Comparison of ENCODE assay signal across 8 cellular contexts in the genomic region with DNA sequence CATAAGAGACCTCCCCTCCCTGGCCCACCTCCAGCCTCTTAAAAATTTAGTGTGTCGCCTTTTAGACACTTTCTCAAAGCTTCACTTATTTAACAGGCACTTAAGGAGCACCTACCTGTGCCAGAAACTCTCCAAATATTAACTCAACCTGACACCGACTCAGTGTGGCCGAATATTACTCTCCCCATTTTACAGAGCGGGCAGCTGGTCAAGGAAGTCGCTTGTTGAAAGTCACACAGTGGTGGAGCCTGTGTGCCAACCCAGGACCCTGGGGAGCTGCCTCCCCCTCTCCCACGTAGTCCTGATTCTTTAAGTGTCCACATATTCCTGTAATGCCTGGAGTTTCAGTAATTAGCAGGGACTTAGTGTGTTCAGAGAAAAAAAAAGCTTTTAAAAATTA. TPM values are rescaled to one million over a fixed set of nuclear protein-coding genes. Genes with fewer than 3 reads are reported as not detected.
DNase-seq lines count a peak whose midpoint lies in the region; ATAC-seq and TF ChIP-seq lines count a peak whose summit lies in the region.

No MANE protein-coding gene starts in this region.

- no peak for TF ChIP-seq CTCF in CD4-positive, alpha-beta T cell (IDR thresholded peaks at IDR 0.05)
- TF ChIP-seq CTCF in PC-3 (conservative IDR thresholded peaks at IDR 0.05; ENCODE audit: low read depth, low read length), result no peak
- no peak for TF ChIP-seq CTCF in epithelial cell of esophagus (IDR thresholded peaks at IDR 0.05; ENCODE audit: insufficient read depth, low read depth, low read length, missing control alignments)

- peak overlapping the region; percentile 97 for H3K4me3 Mint-ChIP-seq in CD4-positive, alpha-beta T cell

- no peaks in the 10 kb centered on the region for H3K9me3 Mint-ChIP-seq in CD4-positive, alpha-beta T cell

- H3K4me3 ChIP-seq in PC-3 (ENCODE audit: low read length) (peak overlapping the region; percentile 98), epithelial cell of esophagus (ENCODE audit: low read length) (peak overlapping the region; percentile 68)

- H3K79me2 ChIP-seq in PC-3 (ENCODE audit: low read length), result peaks cover 74% of the 10 kb centered on the region

- peaks cover 31% of the 10 kb centered on the region for H4K20me1 ChIP-seq in PC-3 (ENCODE audit: low read length)

- H3K9me3 ChIP-seq in CD4-positive, alpha-beta T cell (ENCODE audit: control insufficient read depth, low read length), result no peaks in the 10 kb centered on the region
- no peaks in the 10 kb centered on the region for H3K9me3 ChIP-seq in PC-3 (ENCODE audit: low read length)

- no peaks in the 10 kb centered on the region for H3K27me3 ChIP-seq in CD4-positive, alpha-beta T cell (ENCODE audit: control insufficient read depth, insufficient read depth, low read length)
- no peaks in the 10 kb centered on the region for H3K27me3 ChIP-seq in PC-3 (ENCODE audit: low read length)

- H3K27ac ChIP-seq in CD4-positive, alpha-beta T cell (ENCODE audit: low read depth, low read length), result peak overlapping the region; percentile 84
- peak overlapping the region; percentile 88 for H3K27ac ChIP-seq in PC-3 (ENCODE audit: low read length)

- POLR2A ChIA-PET in CD4-positive, alpha-beta T cell (lab: Charles Lee), result interaction anchor here (0.7 to 2.3 kb wide), 13 partner anchors 8 to 1178 kb away, joined by 3 to 29 read pairs (median 6); partner anchors contain the start of gene ZBP1
- POLR2A ChIA-PET in PC-3 (lab: Charles Lee; ENCODE audit: unreplicated experiment), result interaction anchor here (0.6 to 0.7 kb wide), 2 partner anchors 526 to 1885 kb away, joined by 3 to 5 read pairs; no protein-coding TSS in a partner anchor

- no peak for ATAC-seq in CD4-positive, alpha-beta T cell (ENCODE audit: poor library complexity)
- ATAC-seq in PC-3, result no peak
- no peak for ATAC-seq in GM21529 (IDR thresholded peaks at IDR 0.05; ENCODE audit: unreplicated experiment)
- no peak for ATAC-seq in HG03442 (IDR thresholded peaks at IDR 0.05; ENCODE audit: unreplicated experiment)

- intact Hi-C loops in CD4-positive, alpha-beta T cell (cut with DNase I, micrococcal nuclease), result loop anchor here (1.0 to 10.0 kb wide), 7 partner anchors 7 to 1551 kb away; partner anchors contain the start of genes RBM38 (in 1 of the 2), STX16 (in 1 of the 2) and VAPB (in 1 of the 2)
- intact Hi-C loops in PC-3 (cut with micrococcal nuclease), result loop anchor here (2.0 kb wide), 1 partner anchor 18 kb away; no protein-coding TSS in a partner anchor

- peak overlapping the region; percentile 95 for H3K9ac ChIP-seq in PC-3 (ENCODE audit: low read length)

- DNase-seq in CD4-positive, alpha-beta T cell, result no peak
- DNase-seq in PC-3 (peak; percentile 35), epithelial cell of esophagus (ENCODE audit: low read depth) (no peak), pons (ENCODE audit: low spot score) (peak; percentile 25), superior temporal gyrus (ENCODE audit: extremely low spot score) (no peak), kidney glomerular epithelial cell (lab: John Stamatoyannopoulos, UW) (no peak)

- H3K9me2 ChIP-seq in PC-3 (replicated peaks; ENCODE audit: low read length), result no peaks in the 10 kb centered on the region

- TSS peak; percentile 60 for BruUV-seq in PC-3 (replicated peaks; lab: Mats Ljungman, UMichigan)

- peaks cover 8% of the 10 kb centered on the region; the same call in 1 of the 2 replicates for H3K36me3 ChIP-seq in PC-3 (ENCODE audit: low read depth, low read length)

- CTCF ChIA-PET in CD4-positive, alpha-beta T cell (lab: Charles Lee), result interaction anchor here (0.7 to 2.0 kb wide), 4 partner anchors 12 to 65 kb away, joined by 3 to 7 read pairs (median 3); no protein-coding TSS in a partner anchor
- CTCF ChIA-PET in PC-3 (lab: Charles Lee), result interaction anchor here (0.8 to 1.6 kb wide), 3 partner anchors 17 to 88 kb away, joined by 3 to 5 read pairs (median 4); no protein-coding TSS in a partner anchor

- peak overlapping the region; percentile 95 for H3K27ac Mint-ChIP-seq in CD4-positive, alpha-beta T cell

- H3K4me1 Mint-ChIP-seq in CD4-positive, alpha-beta T cell (ENCODE audit: low read depth), result peaks cover 50% of the 10 kb centered on the region

- peaks cover 73% of the 10 kb centered on the region for H3K4me1 ChIP-seq in PC-3 (ENCODE audit: insufficient read depth, low read length)

- peak overlapping the region; percentile 98 for H3K4me2 ChIP-seq in PC-3 (ENCODE audit: low read length)

- no peaks in the 10 kb centered on the region for H3K27me3 Mint-ChIP-seq in CD4-positive, alpha-beta T cell

- peak overlapping the region; percentile 90 for H2AFZ ChIP-seq in PC-3 (ENCODE audit: low read length)

- no peaks in the 10 kb centered on the region for H3F3A ChIP-seq in PC-3 (ENCODE audit: low read length, unreplicated experiment)

- H3K36me3 Mint-ChIP-seq in CD4-positive, alpha-beta T cell (ENCODE audit: low read depth), result peaks cover 9% of the 10 kb centered on the region

RNA-seq across cellular contexts. Expression of gene PMEPA1, which starts 1.0 kb away (rescaled TPM):
- total RNA-seq in CD4-positive, alpha-beta T cell, result 10 to 100 TPM; 15.7 to 18.0 TPM
- 21.9 and 29.3 TPM in 2 replicates for total RNA-seq in PC-3 (2014; rRNA removed)

Comparison
In these comparisons a context has a peak if more than half of its experiments do, and no peak if none do; other contexts are left out.
1. DNase-seq: peak in PC-3 (single experiment) and pons (single experiment); none in CD4-positive, alpha-beta T cell (0 of 10), epithelial cell of esophagus (single experiment), superior temporal gyrus (single experiment) and kidney glomerular epithelial cell (single experiment).